25 cellular contexts compared by ENCODE assay signal in genomic region chr11:68261006-68261405, GRCh38.
"Had no signal": no experiment of that assay in that cellular context is flagged by ENCODE, and none has a peak within 500 bp of the region (broad histone marks: within the 10 kb centered on the region; RNA-seq: fewer than 3 reads in every experiment).

No MANE protein-coding gene starts in this region.

- H3K36me3 Mint-ChIP-seq: natural killer cell had no signal

- H3K4me2 ChIP-seq: smooth muscle cell had no signal

- DNase-seq: dermis blood vessel endothelial cell; effector memory CD8-positive, alpha-beta T cell; erythroblast; esophagus squamous epithelium; foreskin melanocyte; left ventricle myocardium superior; lower lobe of right lung; natural killer cell; stimulated activated CD4-positive, alpha-beta T cell treated with anti-CD3 and anti-CD28 coated beads, Interleukin-12 subunit alpha, Interleukin-12 subunit beta, amount 100 ng/mL, for 4 hours; stimulated activated CD4-positive, alpha-beta T cell treated with anti-CD3 and anti-CD28 coated beads, Interleukin-1b, Interleukin-23, amount 100 ng/mL, for 48 hours; stimulated activated CD4-positive, alpha-beta T cell treated with anti-CD3 and anti-CD28 coated beads, Interleukin-4, amount 100 ng/mL, for 1 hour; stimulated activated CD8-positive, alpha-beta memory T cell treated with anti-CD3 and anti-CD28 coated beads, Interleukin-4, amount 100 ng/mL, for 48 hours; stimulated activated naive CD4-positive, alpha-beta T cell treated with Interleukin-2 at 50 U/mL for 16 hours; stomach; thyroid gland had no signal

- H3K27me3 Mint-ChIP-seq: type B pancreatic cell had no signal

- H3K4me3 ChIP-seq: coronary artery, esophagus squamous epithelium, lower lobe of right lung, pancreas, right atrium auricular region, smooth muscle cell, stomach, thyroid gland had no signal

- FAIRE-seq: endometrium, keratinocyte, pancreas had no signal

- ATAC-seq: effector memory CD8-positive, alpha-beta T cell; left ventricle myocardium superior; lower lobe of right lung; natural killer cell; pancreas; sciatic nerve had no signal

- H3K9me3 Mint-ChIP-seq: effector memory CD8-positive, alpha-beta T cell; natural killer cell; type B pancreatic cell had no signal

- H3K9me3 ChIP-seq: esophagus squamous epithelium, lower lobe of right lung, neutrophil, pancreas, right atrium auricular region, stomach, thyroid gland had no signal

- H3K27ac ChIP-seq: coronary artery, esophagus squamous epithelium, lower lobe of right lung, neutrophil, pancreas, right atrium auricular region, stomach, thyroid gland had no signal

- H3K4me3 Mint-ChIP-seq: effector memory CD8-positive, alpha-beta T cell; natural killer cell; type B pancreatic cell had no signal

- H3K27me3 ChIP-seq: esophagus squamous epithelium, neutrophil, pancreas, right atrium auricular region, stomach, thyroid gland had no signal

- H3K27ac Mint-ChIP-seq: effector memory CD8-positive, alpha-beta T cell; natural killer cell; progenitor cell of endocrine pancreas; type B pancreatic cell had no signal

- H3K4me1 ChIP-seq: pancreas had no signal
